ENCODE assay signal across 12 cellular contexts in genomic region chr4:77927991-77928925, GRCh38.
DNase-seq lines count a peak whose midpoint lies in the region; ATAC-seq and TF ChIP-seq lines count a peak whose summit lies in the region.
"Had no signal": no experiment of that assay in that cellular context is flagged by ENCODE, and none has a peak within 500 bp of the region (broad histone marks: within the 10 kb centered on the region; RNA-seq: fewer than 3 reads in every experiment).

No MANE protein-coding gene starts in this region.

- TF ChIP-seq CTCF in GM13977 (IDR thresholded peaks at IDR 0.05; ENCODE audit: extremely low read depth, insufficient read depth, missing control alignments): no peak

- no peak for ATAC-seq in HG03520 (IDR thresholded peaks at IDR 0.05; ENCODE audit: unreplicated experiment)
- ATAC-seq in activated naive CD4-positive, alpha-beta T cell treated with anti-CD3 and anti-CD28 coated beads, Interleukin-2, amount 50 U/mL, for 72 hours: no peak
- ATAC-seq: GM12878, lower lobe of right lung had no signal

- peaks cover 23 to 36% of the 10 kb centered on the region in 2 donors for H3K36me3 Mint-ChIP-seq in activated naive CD4-positive, alpha-beta T cell treated with anti-CD3 and anti-CD28 coated beads, Interleukin-2, amount 50 U/mL, for 72 hours

- H3K9me3 ChIP-seq in SJCRH30 (replicated peaks): no peaks in the 10 kb centered on the region
- H3K9me3 ChIP-seq: lower lobe of right lung had no signal

- DNase-seq in ACHN (peak; percentile 14), HT1080 (ENCODE audit: low read depth) (peak; percentile 11), SJCRH30 (peak; percentile 44 to 79), glomerular endothelial cell (ENCODE audit: extremely low read depth, low read depth, low spot score) (peak; percentile 72), GM13977 (ENCODE audit: low spot score) (no peak), iPS-NIHi7 (ENCODE audit: extremely low spot score) (no peak)
- DNase-seq in activated naive CD4-positive, alpha-beta T cell treated with anti-CD3 and anti-CD28 coated beads, Interleukin-2, amount 50 U/mL, for 72 hours (ENCODE audit: low spot score in 2 of 2): no peak
- DNase-seq: activated CD4-positive, alpha-beta memory T cell treated with anti-CD3 and anti-CD28 coated beads for 36 hours; lower lobe of right lung had no signal

- no peak overlapping the region for H3K27ac ChIP-seq in SJCRH30
- H3K27ac ChIP-seq: BLaER1, lower lobe of right lung had no signal

- H3K4me1 ChIP-seq in SJCRH30: peaks cover 9% of the 10 kb centered on the region
- H3K4me1 ChIP-seq: BLaER1, lower lobe of right lung had no signal

- peaks cover 22% of the 10 kb centered on the region for H3K36me3 ChIP-seq in SJCRH30

- H3K27ac Mint-ChIP-seq in activated naive CD4-positive, alpha-beta T cell treated with anti-CD3 and anti-CD28 coated beads, Interleukin-2, amount 50 U/mL, for 72 hours: no peak overlapping the region
- H3K27ac Mint-ChIP-seq: activated CD4-positive, alpha-beta memory T cell treated with anti-CD3 and anti-CD28 coated beads for 36 hours had no signal

- no peaks in the 10 kb centered on the region for H3K9me3 Mint-ChIP-seq in activated naive CD4-positive, alpha-beta T cell treated with anti-CD3 and anti-CD28 coated beads, Interleukin-2, amount 50 U/mL, for 72 hours

- no peaks in the 10 kb centered on the region for H3K27me3 ChIP-seq in SJCRH30
- H3K27me3 ChIP-seq: BLaER1 had no signal

- H3K4me3 ChIP-seq in SJCRH30: no peak overlapping the region
- H3K4me3 ChIP-seq: BLaER1, GM12878, lower lobe of right lung had no signal

- in situ Hi-C loops in ACHN (cut with HindIII; ENCODE audit: low pct_ligation_motif_present, low pct_unique_long_range_greater_than_20kb, low sequenced_read_pairs): no loop called here
- in situ Hi-C loops in GM13977 (cut with MboI; ENCODE audit: low pct_unique_long_range_greater_than_20kb, low sequenced_read_pairs, unreplicated experiment): no loop called here

Comparison
In these comparisons a context has a peak if more than half of its experiments do, and no peak if none do; other contexts are left out.
1. DNase-seq: peak in ACHN (single experiment), HT1080 (single experiment), SJCRH30 (2 of 2) and glomerular endothelial cell (single experiment); none in GM13977 (single experiment), activated naive CD4-positive, alpha-beta T cell treated with anti-CD3 and anti-CD28 coated beads, Interleukin-2, amount 50 U/mL, for 72 hours (0 of 2) and iPS-NIHi7 (single experiment).